Comparison of ENCODE assay signal across 28 cellular contexts in the genomic region with DNA sequence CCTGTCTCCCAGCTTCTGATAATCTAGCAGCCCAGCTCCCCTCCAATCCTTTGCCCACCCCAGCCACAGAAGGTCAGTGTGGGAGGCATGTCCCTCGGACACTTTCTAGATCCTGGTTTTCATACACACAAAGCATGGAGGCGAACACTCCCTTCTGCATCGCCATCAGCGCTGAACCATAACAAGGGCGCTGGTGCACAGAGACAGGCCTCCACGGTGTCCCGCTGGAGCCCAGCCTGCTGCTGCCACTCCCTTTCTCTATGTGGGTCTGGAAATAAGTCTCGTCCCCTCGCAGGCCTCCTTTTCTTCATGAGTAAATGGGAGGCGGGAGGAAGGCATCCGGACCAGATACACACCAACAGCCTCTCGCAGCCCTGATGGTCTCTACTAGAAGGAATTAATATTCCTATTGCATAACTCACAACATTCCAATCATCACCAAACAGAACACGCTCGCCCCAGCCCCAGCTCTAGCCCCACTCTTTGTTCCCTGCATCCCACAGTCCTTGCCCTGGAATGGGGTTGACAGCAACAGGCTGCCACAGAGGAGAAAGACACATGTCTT. TPM values are rescaled to one million over a fixed set of nuclear protein-coding genes. Genes with fewer than 3 reads are reported as not detected.
DNase-seq lines count a peak whose midpoint lies in the region; TF ChIP-seq lines count a peak whose summit lies in the region.
"Had no signal": no experiment of that assay in that cellular context is flagged by ENCODE, and none has a peak within 500 bp of the region (broad histone marks: within the 10 kb centered on the region; RNA-seq: fewer than 3 reads in every experiment).

No MANE protein-coding gene starts in this region.

- H2BK5ac ChIP-seq in mesenchymal stem cell (ENCODE audit: low read depth, low read length, poor library complexity, severe bottlenecking), result no peak overlapping the region

- intact Hi-C loops in MCF 10A (cut with micrococcal nuclease), result no loop called here

- H2AFZ ChIP-seq in mesenchymal stem cell (ENCODE audit: low read depth, low read length), result peak overlapping the region; percentile 59

- H3K79me1 ChIP-seq in mesenchymal stem cell (replicated peaks; ENCODE audit: low read length, poor library complexity, severe bottlenecking), result no peaks in the 10 kb centered on the region

- peaks cover 6% of the 10 kb centered on the region for H3K36me3 Mint-ChIP-seq in MCF 10A (ENCODE audit: insufficient read depth, unreplicated experiment)

- BruUV-seq in MCF 10A (replicated peaks; lab: Mats Ljungman, UMichigan), result no TSS peak

- peak overlapping the region in 1 of 2 experiments; percentile 29 for H2BK12ac ChIP-seq in mesenchymal stem cell (ENCODE audit: low read length in 2 of 2)

- no peak overlapping the region for H2BK15ac ChIP-seq in mesenchymal stem cell (ENCODE audit: low read depth, poor library complexity, severe bottlenecking)

- DNase-seq in AG04449 (ENCODE audit: low read depth, low spot score) (peak; percentile 21), EH (ENCODE audit: low read depth) (peak; percentile 72), amniotic epithelial cell (ENCODE audit: low read depth) (peak; percentile 64), mesenchymal stem cell (no peak), NCI-H1694 (lab: John Stamatoyannopoulos, UW) (no peak), GM19238 (ENCODE audit: insufficient read length, low spot score) (no peak), GOT3 (lab: John Stamatoyannopoulos, UW) (no peak), MCF 10A (ENCODE audit: unreplicated experiment) (no peak)
- DNase-seq: activated CD4-positive, CD25-positive, alpha-beta regulatory T cell; activated CD8-positive, alpha-beta T cell treated with anti-CD3 and anti-CD28 coated beads for 36 hours; activated naive CD4-positive, alpha-beta T cell treated with anti-CD3 and anti-CD28 coated beads, Interleukin-2, amount 50 U/mL, for 16 hours; effector memory CD8-positive, alpha-beta T cell; foreskin keratinocyte; KBM-7; left colon; MG63; NCI-H1105 treated with DMSO at 0.1 percent for 48 hours; NCI-H2029; NCI-H226; nucleus accumbens; stimulated activated CD4-positive, alpha-beta T cell treated with anti-CD3 and anti-CD28 coated beads, Interleukin-2, amount 100 ng/mL, for 24 hours; transverse colon had no signal

- H3K9ac ChIP-seq in mesenchymal stem cell (ENCODE audit: low read length), result no peak overlapping the region

- peaks cover 6% of the 10 kb centered on the region for H3K9me3 ChIP-seq in mesenchymal stem cell (ENCODE audit: control insufficient read depth, low read length)
- H3K9me3 ChIP-seq: SJSA1, transverse colon had no signal

- POLR2A ChIA-PET in AG04449 (lab: Yijun Ruan, JAX) (no interaction called here), MCF 10A (lab: Yijun Ruan, JAX) (no interaction called here)

- no peak overlapping the region for H3K4me2 ChIP-seq in mesenchymal stem cell (ENCODE audit: low read length, poor library complexity, severe bottlenecking)

- CTCF ChIA-PET in AG04449 (lab: Yijun Ruan, JAX) (interaction anchor here (0.7 kb wide), 1 partner anchor 124 kb away, joined by 3 read pairs; no protein-coding TSS in a partner anchor), MCF 10A (lab: Yijun Ruan, JAX) (no interaction called here)

- H3K14ac ChIP-seq in mesenchymal stem cell (ENCODE audit: low read length in 2 of 2), result peak overlapping the region in 1 of 2 experiments; percentile 44

- H3K27ac Mint-ChIP-seq in MCF 10A (ENCODE audit: low read depth, unreplicated experiment), result no peak overlapping the region
- H3K27ac Mint-ChIP-seq: activated CD8-positive, alpha-beta T cell treated with anti-CD3 and anti-CD28 coated beads for 36 hours; activated T-helper 17 cell treated with anti-CD3 and anti-CD28 coated beads, Interleukin-2, amount 50 U/mL, for 72 hours; effector memory CD8-positive, alpha-beta T cell had no signal

- H3K9me3 Mint-ChIP-seq in MCF 10A (ENCODE audit: unreplicated experiment), result no peaks in the 10 kb centered on the region
- H3K9me3 Mint-ChIP-seq: activated CD8-positive, alpha-beta T cell treated with anti-CD3 and anti-CD28 coated beads for 36 hours; activated T-helper 17 cell treated with anti-CD3 and anti-CD28 coated beads, Interleukin-2, amount 50 U/mL, for 72 hours; effector memory CD8-positive, alpha-beta T cell had no signal

- H3K36me3 ChIP-seq in mesenchymal stem cell (ENCODE audit: control insufficient read depth in 1 of 2, insufficient read depth in 2 of 2, low read depth in 1 of 2, low read length in 2 of 2), result no peaks in the 10 kb centered on the region
- H3K36me3 ChIP-seq: cardiac muscle cell, MG63, SJSA1, transverse colon had no signal

- peaks cover 25 to 67% of the 10 kb centered on the region in 2 experiments for H3K27me3 ChIP-seq in mesenchymal stem cell (ENCODE audit: control insufficient read depth in 1 of 2, insufficient read depth in 1 of 2, low read length in 2 of 2)
- H3K27me3 ChIP-seq: cardiac muscle cell, MG63, SJSA1, transverse colon had no signal

- peak overlapping the region in 1 of 2 experiments; percentile 12 for H3K18ac ChIP-seq in mesenchymal stem cell (ENCODE audit: low read depth in 1 of 2, low read length in 2 of 2)

- H3K4ac ChIP-seq in mesenchymal stem cell (ENCODE audit: low read depth in 1 of 2, low read length in 2 of 2), result no peak overlapping the region

- WGBS in mesenchymal stem cell, result 57% methylated on average over 14 of the region's 14 CpGs

- H3K4me1 ChIP-seq in mesenchymal stem cell (ENCODE audit: control insufficient read depth, insufficient read depth, low read depth, low read length), result peaks cover 22% of the 10 kb centered on the region
- H3K4me1 ChIP-seq: foreskin keratinocyte, SJSA1, transverse colon had no signal

- H3K27me3 Mint-ChIP-seq in MCF 10A (ENCODE audit: insufficient read depth, unreplicated experiment), result no peaks in the 10 kb centered on the region

- no peak overlapping the region for H2AK5ac ChIP-seq in mesenchymal stem cell (ENCODE audit: low read length, severe bottlenecking)

- no peak overlapping the region for H4K8ac ChIP-seq in mesenchymal stem cell (ENCODE audit: low read length)

- H3K4me1 Mint-ChIP-seq in MCF 10A (ENCODE audit: insufficient read depth, unreplicated experiment), result no peaks in the 10 kb centered on the region

- H3K23ac ChIP-seq in mesenchymal stem cell (ENCODE audit: low read length in 2 of 2), result no peak overlapping the region

- TF ChIP-seq CTCF in AG04449 (IDR thresholded peaks at IDR 0.05; ENCODE audit: insufficient read depth, low read length, missing control alignments), result no peak
- TF ChIP-seq CTCF in MCF 10A (IDR thresholded peaks at IDR 0.05; ENCODE audit: unreplicated experiment), result no peak

- H3K4me3 Mint-ChIP-seq in MCF 10A (ENCODE audit: unreplicated experiment), result no peak overlapping the region
- H3K4me3 Mint-ChIP-seq: activated CD8-positive, alpha-beta T cell treated with anti-CD3 and anti-CD28 coated beads for 36 hours; activated T-helper 17 cell treated with anti-CD3 and anti-CD28 coated beads, Interleukin-2, amount 50 U/mL, for 72 hours; effector memory CD8-positive, alpha-beta T cell had no signal

- H3K4me3 ChIP-seq in AG04449 (ENCODE audit: low read depth, low read length) (no peak overlapping the region), mesenchymal stem cell (ENCODE audit: insufficient read depth in 1 of 2, low read depth in 1 of 2, low read length in 2 of 2) (no peak overlapping the region)
- H3K4me3 ChIP-seq: cardiac muscle cell, coronary artery, MG63, SJSA1, transverse colon had no signal

- no peak overlapping the region for H3K27ac ChIP-seq in mesenchymal stem cell (ENCODE audit: low read length, poor library complexity, severe bottlenecking)
- H3K27ac ChIP-seq: cardiac muscle cell, coronary artery, foreskin keratinocyte, SJSA1, transverse colon had no signal

- no peak overlapping the region for H2BK120ac ChIP-seq in mesenchymal stem cell (ENCODE audit: low read depth, low read length)

- H4K91ac ChIP-seq in mesenchymal stem cell (ENCODE audit: low read length), result no peak overlapping the region

RNA-seq across cellular contexts. Expression of gene RASD2, which starts 14.8 kb away (rescaled TPM):
- 0.58 TPM for polyA plus RNA-seq in mesenchymal stem cell (2013, experiment 1 of 2)
- 0.51 TPM for polyA plus RNA-seq in mesenchymal stem cell (2013, experiment 2 of 2)
- total RNA-seq in MCF 10A (2022), result not detected in 2 replicates
- total RNA-seq: activated CD8-positive, alpha-beta T cell treated with anti-CD3 and anti-CD28 coated beads for 36 hours; HT-29; SJSA1; T-helper 1 cell treated with Interleukin-12 subunit alpha and Interleukin-12 subunit beta and Interleukin-4 antibody, amounts not matched to agents 30 ng/mL and 1 ng/mL, for 36 hours had no signal

Comparison
In these comparisons a context has a peak if more than half of its experiments do, and no peak if none do; other contexts are left out.
1. DNase-seq: peak in AG04449 (single experiment), EH (single experiment) and amniotic epithelial cell (single experiment); none in mesenchymal stem cell (single experiment), NCI-H1694 (single experiment), GM19238 (single experiment), GOT3 (single experiment) and MCF 10A (single experiment).